1 cellular context compared by ENCODE assay signal in the genomic region with DNA sequence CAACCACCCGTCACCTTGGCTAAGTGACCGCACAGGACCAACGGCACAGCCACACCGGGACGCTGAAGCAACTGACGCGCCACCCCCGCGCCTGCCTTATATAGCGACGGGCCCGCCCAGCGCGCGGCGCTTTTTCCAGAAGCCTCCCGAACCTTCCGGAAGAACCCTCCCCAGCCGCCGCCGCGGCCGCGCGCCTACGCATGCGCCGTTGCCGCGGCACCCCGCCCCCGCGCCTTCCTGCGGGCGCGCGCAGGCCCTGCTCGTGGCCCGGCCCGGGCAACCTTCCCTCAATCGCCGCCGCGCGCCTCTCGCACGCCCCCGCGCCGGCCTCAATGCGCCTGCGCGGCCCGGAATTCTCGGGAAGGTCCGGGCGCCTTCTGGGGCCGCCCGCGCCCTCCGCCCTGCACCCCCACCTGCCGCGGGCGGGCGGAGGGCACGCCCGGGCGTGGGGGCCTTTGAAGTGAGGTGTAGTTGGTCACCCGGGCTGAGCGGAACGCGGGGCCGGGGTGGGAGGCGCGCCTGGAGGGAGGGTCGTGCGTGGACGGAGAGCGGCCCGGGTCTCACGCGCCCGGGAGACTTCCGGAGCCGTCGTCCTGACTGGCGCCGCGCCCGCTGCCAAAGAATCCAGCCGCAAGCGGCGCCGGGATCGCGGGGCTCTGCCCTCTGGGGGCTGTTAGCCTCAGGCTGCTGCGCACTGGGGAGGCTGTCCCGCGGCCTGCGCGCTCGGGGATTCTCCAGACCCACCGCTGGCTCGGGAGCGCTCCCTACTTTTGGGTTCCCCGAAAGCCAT.
TF ChIP-seq lines count a peak whose summit lies in the region.

TSS of gene HSP90AA1 (minus strand) at position 73 of the 790 bp plus-strand sequence. CDS start 666 bp downstream, outside the sequence.

TF ChIP-seq in IMR-90, 13 proteins besides CTCF, POLR2A, EP300 and RAD21 (continued from another document):
- TF ChIP-seq, protein P1, sequence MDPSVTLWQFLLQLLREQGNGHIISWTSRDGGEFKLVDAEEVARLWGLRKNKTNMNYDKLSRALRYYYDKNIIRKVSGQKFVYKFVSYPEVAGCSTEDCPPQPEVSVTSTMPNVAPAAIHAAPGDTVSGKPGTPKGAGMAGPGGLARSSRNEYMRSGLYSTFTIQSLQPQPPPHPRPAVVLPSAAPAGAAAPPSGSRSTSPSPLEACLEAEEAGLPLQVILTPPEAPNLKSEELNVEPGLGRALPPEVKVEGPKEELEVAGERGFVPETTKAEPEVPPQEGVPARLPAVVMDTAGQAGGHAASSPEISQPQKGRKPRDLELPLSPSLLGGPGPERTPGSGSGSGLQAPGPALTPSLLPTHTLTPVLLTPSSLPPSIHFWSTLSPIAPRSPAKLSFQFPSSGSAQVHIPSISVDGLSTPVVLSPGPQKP (IDR thresholded peaks at IDR 0.05; ENCODE audit: borderline replicate concordance, low read depth, low read length), result no peak
- 0 out of 2 replicates have a peak, but pooled peaks have one; percentile 22 for TF ChIP-seq FOS (IDR thresholded peaks at IDR 0.05; ENCODE audit: low read depth, low read length)
- peak; percentile 66 for TF ChIP-seq MXI1 (IDR thresholded peaks at IDR 0.05; ENCODE audit: borderline replicate concordance, low read depth, low read length)
- peak; percentile 83; the same call in 1 of the 2 replicates for TF ChIP-seq MAZ (IDR thresholded peaks at IDR 0.05; ENCODE audit: borderline replicate concordance, low read depth, low read length)
- peak; percentile 59 for TF ChIP-seq CEBPB (IDR thresholded peaks at IDR 0.05; ENCODE audit: low read depth, low read length)
- TF ChIP-seq SMC3 (IDR thresholded peaks at IDR 0.05; ENCODE audit: low read depth, low read length), result no peak
- no peak for TF ChIP-seq RFX5 (IDR thresholded peaks at IDR 0.05; ENCODE audit: low read depth, low read length)
- TF ChIP-seq USF2 (IDR thresholded peaks at IDR 0.05; ENCODE audit: low read depth, low read length), result peak; percentile 54
